In the genomic region with DNA sequence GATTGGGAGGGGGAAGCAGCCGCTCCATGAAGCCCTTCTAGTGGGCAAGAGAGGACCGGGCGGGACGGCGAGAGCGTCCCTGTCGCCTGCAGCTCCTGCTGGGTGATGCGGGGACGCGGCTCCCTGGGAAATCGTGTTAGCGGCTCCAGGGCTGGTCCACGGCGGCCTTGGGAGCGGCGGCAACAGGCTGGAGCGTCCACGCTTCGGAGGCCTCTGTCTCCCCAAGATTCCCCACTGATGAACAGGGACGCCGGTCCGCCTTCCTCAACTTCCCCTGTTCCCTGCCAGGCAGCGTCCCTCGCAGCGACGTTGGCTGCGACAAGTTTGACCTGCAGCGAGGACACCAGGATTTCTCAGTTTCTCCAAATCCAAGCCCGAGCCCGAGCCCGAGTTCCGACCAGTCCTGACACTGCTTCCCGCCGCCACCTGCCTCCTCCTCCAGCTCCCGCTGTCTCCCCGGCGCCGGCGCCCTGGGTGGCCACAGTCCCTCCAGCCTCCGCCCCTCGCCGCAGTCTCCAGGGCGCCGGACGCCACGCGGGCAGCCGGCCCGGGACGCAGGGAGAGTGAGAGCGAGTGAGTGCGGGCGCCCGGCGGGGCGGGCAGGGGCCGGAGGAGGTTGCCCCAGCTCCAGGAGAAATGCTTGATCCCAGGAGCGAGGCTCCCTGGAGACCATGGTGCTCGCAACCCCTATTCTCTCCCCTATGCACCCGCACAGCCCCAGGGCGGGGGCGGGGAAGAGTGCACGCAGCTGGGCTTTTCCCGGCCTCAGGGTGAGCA, we compare ENCODE assay signal across 8 cellular contexts.
A peak's percentile ranks its signal among the peaks of the same experiment; 100 is the strongest.
DNase-seq lines count a peak whose midpoint lies in the region; ATAC-seq and TF ChIP-seq lines count a peak whose summit lies in the region.

No MANE protein-coding gene starts in this region.

- TF ChIP-seq POLR2A in uterus (IDR thresholded peaks at IDR 0.05) = no peak

- POLR2A ChIA-PET in HEK293T (lab: Yijun Ruan, JAX) = interaction anchor here (1.0 to 1.8 kb wide), 3 partner anchors 10 to 53 kb away, joined by 3 to 5 read pairs (median 3); no protein-coding TSS in a partner anchor

- no peak for TF ChIP-seq CTCF in BE2C (IDR thresholded peaks at IDR 0.05; ENCODE audit: low read depth, low read length)
- TF ChIP-seq CTCF in uterus (IDR thresholded peaks at IDR 0.05) = no peak
- TF ChIP-seq CTCF in GM20000 (IDR thresholded peaks at IDR 0.05; ENCODE audit: extremely low read depth, missing control alignments) = no peak

- peak overlapping the region; percentile 22 to 54 for H3K27ac ChIP-seq in uterus

- H3K4me1 ChIP-seq in BE2C (no peaks in the 10 kb centered on the region), uterus (no peaks in the 10 kb centered on the region)

- H3K4me3 Mint-ChIP-seq in T-helper 17 cell = peak overlapping the region; percentile 77

- in situ Hi-C loops in G401 (cut with HindIII; ENCODE audit: low sequenced_read_pairs) = no loop called here

- H3K4me1 Mint-ChIP-seq in T-helper 17 cell = peaks cover 6% of the 10 kb centered on the region

- H3K4me3 ChIP-seq in BE2C (ENCODE audit: low read depth, low read length) = peak overlapping the region; percentile 83
- peak overlapping the region; percentile 36 to 52 for H3K4me3 ChIP-seq in uterus

- peaks cover 82% of the 10 kb centered on the region for H3K27me3 Mint-ChIP-seq in T-helper 17 cell

- peak; percentile 83 for DNase-seq in BE2C
- DNase-seq in HEK293T (ENCODE audit: extremely low spot score) = peak; percentile 65
- DNase-seq in T-helper 17 cell = no peak
- peak; percentile 18 for DNase-seq in fibroblast of gingiva (ENCODE audit: low read depth)
- peak; percentile 74 for DNase-seq in myocyte (ENCODE audit: low read depth)
- DNase-seq in uterus = peak in 1 of 2 donors; percentile 52
- DNase-seq in GM20000 (ENCODE audit: low spot score) = no peak
- no peak for DNase-seq in G401 (ENCODE audit: low spot score)

- H3K9me3 ChIP-seq in BE2C (no peaks in the 10 kb centered on the region; the same call in 1 of the 2 replicates), T-helper 17 cell (ENCODE audit: control insufficient read depth, low read length, poor library complexity, severe bottlenecking) (no peaks in the 10 kb centered on the region), uterus (no peaks in the 10 kb centered on the region)

- CTCF ChIA-PET in HEK293T (lab: Yijun Ruan, JAX) = no interaction called here

- H3K36me3 ChIP-seq in BE2C = no peaks in the 10 kb centered on the region
- H3K36me3 ChIP-seq in uterus = no peaks in the 10 kb centered on the region

- H3K36me3 Mint-ChIP-seq in T-helper 17 cell (ENCODE audit: low read depth) = peaks cover 7% of the 10 kb centered on the region

- no peak overlapping the region for H3K27ac Mint-ChIP-seq in T-helper 17 cell

- intact Hi-C loops in uterus (cut with DNase I; ENCODE audit: low total_unique reads) = no loop called here

- ATAC-seq in T-helper 17 cell = no peak

- no peaks in the 10 kb centered on the region for H3K27me3 ChIP-seq in BE2C
- no peaks in the 10 kb centered on the region for H3K27me3 ChIP-seq in uterus

TF ChIP-seq in HEK293T, 16 proteins besides CTCF, POLR2A, EP300 and RAD21:
- TF ChIP-seq ELF4 (IDR thresholded peaks at IDR 0.05) (no peak), L3MBTL2 (conservative IDR thresholded peaks at IDR 0.05) (peak; percentile 84)

Comparison
In these comparisons a context has a peak if more than half of its experiments do, and no peak if none do; other contexts are left out.
1. DNase-seq: peak in BE2C (single experiment), HEK293T (single experiment), fibroblast of gingiva (single experiment) and myocyte (single experiment); none in T-helper 17 cell (0 of 3), GM20000 (single experiment) and G401 (single experiment).